In the genomic region with DNA sequence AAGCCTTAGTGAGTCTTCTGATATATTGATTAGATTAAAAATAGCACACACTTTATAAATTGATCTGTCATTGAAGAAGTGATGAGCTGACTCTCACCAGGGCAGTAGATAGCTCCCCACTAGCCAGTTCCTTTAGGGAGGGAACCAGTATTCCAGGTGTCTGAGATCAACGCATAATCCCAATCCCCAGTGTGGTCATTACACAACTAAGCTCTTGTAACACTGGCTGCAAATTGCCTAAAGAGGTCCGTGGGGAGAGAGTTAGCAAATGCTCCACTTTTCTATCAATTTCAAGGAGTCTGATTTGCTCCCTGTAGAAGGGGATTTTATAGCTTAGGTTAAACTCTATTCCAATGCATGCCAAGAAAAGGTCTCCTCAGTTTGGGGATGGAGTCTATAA, we compare ENCODE assay signal across 25 cellular contexts. TPM values are rescaled to one million over a fixed set of nuclear protein-coding genes. Genes with fewer than 3 reads are reported as not detected.
"Had no signal": no experiment of that assay in that cellular context is flagged by ENCODE, and none has a peak within 500 bp of the region (broad histone marks: within the 10 kb centered on the region; RNA-seq: fewer than 3 reads in every experiment).

No MANE protein-coding gene starts in this region.

- H3K4me2 ChIP-seq: KMS-11, SK-N-SH had no signal

- H3K9me2 ChIP-seq: SK-N-SH had no signal

- H3K9ac ChIP-seq: KMS-11, SK-N-SH had no signal

- H3K9me3 ChIP-seq: SK-N-SH had no signal

- H3K27ac ChIP-seq: KMS-11, VCaP had no signal

- DNase-seq: activated CD4-positive, alpha-beta memory T cell treated with anti-CD3 and anti-CD28 coated beads, Interleukin-2, amount 10 ng/mL, durations not matched to agents 7 days and 5 days; activated CD4-positive, alpha-beta T cell treated with anti-CD3 and anti-CD28 coated beads for 36 hours; activated CD4-positive, alpha-beta T cell treated with anti-CD3 and anti-CD28 coated beads, Interleukin-2, amount 50 U/mL, for 1 hour; activated CD4-positive, CD25-positive, alpha-beta regulatory T cell; activated gamma-delta T cell; activated naive CD4-positive, alpha-beta T cell treated with anti-CD3 and anti-CD28 coated beads for 36 hours; activated T-cell treated with anti-CD3 and anti-CD28 coated beads for 4 hours; activated T-cell treated with anti-CD3 and anti-CD28 coated beads, Interleukin-2, amount 50 U/mL, for 48 hours; cerebellar nuclear complex; NCI-H1092; NCI-H1417; NCI-H1694; NCI-H2029; NCI-H2107; NCI-H345; NCI-H510A; NCI-H526 treated with DMSO at 0.1 percent for 48 hours; RPMI8226; SK-N-SH; T-helper 1 cell had no signal

- ATAC-seq: activated CD4-positive, alpha-beta T cell treated with anti-CD3 and anti-CD28 coated beads for 36 hours; activated T-helper 17 cell treated with anti-CD3 and anti-CD28 coated beads, Interleukin-2, amount 50 U/mL, for 72 hours; Right ventricle myocardium inferior had no signal

RNA-seq across cellular contexts. Expression of a gene that starts 7.7 kb away (rescaled TPM):
- total RNA-seq: MCF 10A had no signal
